ENCODE assay signal across 15 cellular contexts in genomic region chr20:61730631-61731362, GRCh38.
DNase-seq lines count a peak whose midpoint lies in the region; ATAC-seq and TF ChIP-seq lines count a peak whose summit lies in the region.
"Had no signal": no experiment of that assay in that cellular context is flagged by ENCODE, and none has a peak within 500 bp of the region (broad histone marks: within the 10 kb centered on the region; RNA-seq: fewer than 3 reads in every experiment).

No MANE protein-coding gene starts in this region.

- H3K36me3 ChIP-seq in lower lobe of right lung: no peaks in the 10 kb centered on the region

- peaks cover 2% of the 10 kb centered on the region for H3K4me1 Mint-ChIP-seq in T-helper 17 cell
- H3K4me1 Mint-ChIP-seq: B cell; CD4-positive, alpha-beta memory T cell had no signal

- no peak for TF ChIP-seq CTCF in lower lobe of right lung (IDR thresholded peaks at IDR 0.05)

- H3K27me3 Mint-ChIP-seq in T-helper 17 cell: no peaks in the 10 kb centered on the region
- H3K27me3 Mint-ChIP-seq: B cell had no signal

- H3K4me3 ChIP-seq in right cardiac atrium (ENCODE audit: low read length) (no peak overlapping the region), lower lobe of right lung (no peak overlapping the region)
- H3K4me3 ChIP-seq: GM12878, GM23338 had no signal

- no peaks in the 10 kb centered on the region for H3K27me3 ChIP-seq in right cardiac atrium (ENCODE audit: control insufficient read depth, insufficient read depth)
- H3K27me3 ChIP-seq in lower lobe of right lung (ENCODE audit: low read depth): peaks cover 4% of the 10 kb centered on the region

- DNase-seq in right cardiac atrium: peak in 2 of 3 donors; percentile 1 to 52
- DNase-seq in left ventricle myocardium superior: no peak
- peak; percentile 32 for DNase-seq in lower lobe of right lung
- DNase-seq in posterior vena cava (ENCODE audit: low spot score): peak; percentile 57
- DNase-seq in T-helper 2 cell: no peak
- no peak for DNase-seq in T-helper 17 cell
- DNase-seq: ACHN; C1 segment of cervical spinal cord; CD4-positive, alpha-beta memory T cell; DMS79; H7 had no signal

- H3K36me3 Mint-ChIP-seq in T-helper 17 cell (ENCODE audit: low read depth): no peaks in the 10 kb centered on the region
- H3K36me3 Mint-ChIP-seq: CD4-positive, alpha-beta memory T cell had no signal

- no peaks in the 10 kb centered on the region for H3K4me1 ChIP-seq in right cardiac atrium (ENCODE audit: control insufficient read depth, insufficient read depth, low read length)
- H3K4me1 ChIP-seq in lower lobe of right lung: no peaks in the 10 kb centered on the region

- ATAC-seq in right cardiac atrium (no peak), left ventricle myocardium superior (no peak), lower lobe of right lung (no peak), HG03025 (IDR thresholded peaks at IDR 0.05; ENCODE audit: low FRiP score, unreplicated experiment) (no peak), T-helper 17 cell (no peak)
- ATAC-seq: GM12878, GM23338 had no signal

- H3K27ac Mint-ChIP-seq in T-helper 17 cell: no peak overlapping the region
- H3K27ac Mint-ChIP-seq: B cell; CD4-positive, alpha-beta memory T cell; GM23338 had no signal

- intact Hi-C loops in right cardiac atrium (cut with DNase I) (no loop called here), left ventricle myocardium superior (cut with micrococcal nuclease) (no loop called here), lower lobe of right lung (cut with DNase I) (no loop called here), posterior vena cava (cut with DNase I) (no loop called here)

- WGBS in right cardiac atrium: 80% methylated on average over 21 of the region's 21 CpGs

- H3K27ac ChIP-seq in right cardiac atrium (ENCODE audit: low read length) (no peak overlapping the region), lower lobe of right lung (no peak overlapping the region)

- H3K4me3 Mint-ChIP-seq in T-helper 17 cell: no peak overlapping the region
- H3K4me3 Mint-ChIP-seq: B cell; CD4-positive, alpha-beta memory T cell; GM23338 had no signal

- H3K9me3 ChIP-seq in right cardiac atrium (ENCODE audit: control insufficient read depth, low read length) (no peaks in the 10 kb centered on the region), lower lobe of right lung (no peaks in the 10 kb centered on the region), T-helper 17 cell (ENCODE audit: control insufficient read depth, low read length, poor library complexity, severe bottlenecking) (no peaks in the 10 kb centered on the region)

Comparison
In these comparisons a context has a peak if more than half of its experiments do, and no peak if none do; other contexts are left out.
1. DNase-seq: peak in right cardiac atrium (2 of 3), lower lobe of right lung (single experiment) and posterior vena cava (single experiment); none in left ventricle myocardium superior (single experiment), T-helper 2 cell (0 of 5) and T-helper 17 cell (0 of 3).